11 cellular contexts compared by ENCODE assay signal in genomic region chr1:206551985-206552325, GRCh38. TPM values are rescaled to one million over a fixed set of nuclear protein-coding genes. Genes with fewer than 3 reads are reported as not detected.
DNase-seq lines count a peak whose midpoint lies in the region; ATAC-seq lines count a peak whose summit lies in the region.
"Had no signal": no experiment of that assay in that cellular context is flagged by ENCODE, and none has a peak within 500 bp of the region (broad histone marks: within the 10 kb centered on the region; RNA-seq: fewer than 3 reads in every experiment).

No MANE protein-coding gene starts in this region.

- POLR2A ChIA-PET in T-cell (lab: Charles Lee): interaction anchor here (0.6 to 1.7 kb wide), 10 partner anchors 8 to 1077 kb away, joined by 3 to 13 read pairs (median 4); no protein-coding TSS in a partner anchor

- H3K36me3 Mint-ChIP-seq in T-cell: no peaks in the 10 kb centered on the region

- DNase-seq in T-cell (peak in 33 of 34 experiments; percentile 55 to 87 (median 79)), NCI-H1694 (lab: John Stamatoyannopoulos, UW) (no peak), MV-4-11 (lab: John Stamatoyannopoulos, UW) (no peak), HuH-7 (ENCODE audit: low spot score) (no peak)
- DNase-seq in activated CD8-positive, alpha-beta memory T cell treated with anti-CD3 and anti-CD28 coated beads, Interleukin-2, amount 50 U/mL, for 1 hour (ENCODE audit: extremely low read depth): peak; percentile 72
- peak; percentile 73 for DNase-seq in effector CD4-positive, alpha-beta T cell
- DNase-seq in stimulated activated CD8-positive, alpha-beta memory T cell treated with anti-CD3 and anti-CD28 coated beads, Interleukin-15, amount 100 ng/mL, for 4 hours (ENCODE audit: low read depth in 2 of 2): peak; percentile 54 to 75
- DNase-seq: Caco-2, foreskin melanocyte, KBM-7 had no signal

- peak; percentile 83 to 93 (median 89) for ATAC-seq in T-cell (replicated peaks in 1 of 4)
- no peak for ATAC-seq in HG02852 (IDR thresholded peaks at IDR 0.05; ENCODE audit: unreplicated experiment)

- peak overlapping the region; percentile 93 to 96 for H3K27ac Mint-ChIP-seq in T-cell

- H3K27me3 Mint-ChIP-seq in T-cell: no peaks in the 10 kb centered on the region

- peak overlapping the region; percentile 42 to 61 (median 44) for H3K4me3 Mint-ChIP-seq in T-cell

- peaks cover 60 to 71% (median 71%) of the 10 kb centered on the region in 3 donors for H3K4me1 Mint-ChIP-seq in T-cell

- H3K9me3 Mint-ChIP-seq in T-cell: no peaks in the 10 kb centered on the region

- CTCF ChIA-PET in T-cell (lab: Charles Lee): interaction anchor here (0.5 to 3.8 kb wide), 20 partner anchors 8 to 112 kb away, joined by 3 to 65 read pairs (median 4); partner anchors contain the start of gene EIF2D (in 1 of the 2)

RNA-seq across cellular contexts. Expression of gene RASSF5, which starts 44.6 kb away (rescaled TPM):
- total RNA-seq in T-cell: 100 to 1,000 TPM; 174 to 224 (median 204) TPM

Comparison
In these comparisons a context has a peak if more than half of its experiments do, and no peak if none do; other contexts are left out.
1. DNase-seq: peak in T-cell (33 of 34), activated CD8-positive, alpha-beta memory T cell treated with anti-CD3 and anti-CD28 coated beads, Interleukin-2, amount 50 U/mL, for 1 hour (single experiment), effector CD4-positive, alpha-beta T cell (single experiment) and stimulated activated CD8-positive, alpha-beta memory T cell treated with anti-CD3 and anti-CD28 coated beads, Interleukin-15, amount 100 ng/mL, for 4 hours (2 of 2); none in NCI-H1694 (single experiment), MV-4-11 (single experiment) and HuH-7 (single experiment).